ENCODE assay signal across 9 cellular contexts in the genomic region with DNA sequence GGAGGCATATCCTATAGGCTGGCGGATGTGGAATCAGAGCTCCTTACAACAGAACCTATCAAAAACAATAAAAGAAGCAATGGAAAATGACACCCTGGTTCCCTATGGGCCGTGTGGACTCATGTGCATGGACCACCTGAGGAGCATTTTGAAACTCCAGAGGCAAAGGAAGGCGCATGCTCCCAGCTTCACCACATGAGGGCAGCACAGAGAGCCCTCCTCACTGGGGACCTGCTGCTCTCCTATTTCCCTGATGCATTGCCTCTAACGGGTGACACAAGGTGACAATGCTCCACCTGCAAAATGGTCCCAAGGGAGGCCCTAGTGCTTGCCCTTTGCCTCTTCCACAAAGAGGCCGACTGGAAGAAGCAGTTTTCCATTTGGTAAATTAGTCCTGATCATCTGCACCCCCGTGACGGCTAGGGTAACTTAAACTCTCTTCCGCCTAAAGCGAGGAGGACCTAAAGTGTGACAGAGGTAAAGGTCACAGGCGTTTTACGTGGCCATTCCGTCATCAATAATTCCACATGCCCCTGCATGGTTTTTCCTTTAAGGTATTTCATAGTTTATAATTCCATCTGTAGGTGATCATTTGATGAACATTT.
DNase-seq lines count a peak whose midpoint lies in the region; ATAC-seq, FAIRE-seq and TF ChIP-seq lines count a peak whose summit lies in the region.
"Had no signal": no experiment of that assay in that cellular context is flagged by ENCODE, and none has a peak within 500 bp of the region (broad histone marks: within the 10 kb centered on the region; RNA-seq: fewer than 3 reads in every experiment).

No MANE protein-coding gene starts in this region.

- no peak overlapping the region for H3K14ac ChIP-seq in H1 (ENCODE audit: insufficient read length)

- no peak overlapping the region for H4K5ac ChIP-seq in H1 (ENCODE audit: insufficient read length, low read depth, low read length)

- no peak overlapping the region for H2BK15ac ChIP-seq in H1 (ENCODE audit: low read length)

- 0 out of 2 replicates have a peak overlapping the region, but pooled peaks have one; percentile 2 for H2AFZ ChIP-seq in H1 (ENCODE audit: low read length)
- H2AFZ ChIP-seq in neural cell (ENCODE audit: low read depth, low read length) = no peak overlapping the region

- no peak overlapping the region for H2BK120ac ChIP-seq in H1 (replicated peaks; ENCODE audit: low read depth, low read length)

- no peaks in the 10 kb centered on the region for H3K9me2 ChIP-seq in neural cell (ENCODE audit: insufficient read depth, low read length)

- TF ChIP-seq POLR2A in H1 (IDR thresholded peaks at IDR 0.05; ENCODE audit: control extremely low read depth in 1 of 2, low read depth in 2 of 2, low read length in 2 of 2) = no peak

- WGBS in H1 (ENCODE audit: extremely low coverage in 1 of 2, insufficient coverage in 1 of 2, insufficient read length in 1 of 2, insufficient replicate concordance in 2 of 2, low coverage in 1 of 2, low lambda C conversion rate in 2 of 2, missing lambda C conversion rate in 1 of 2), 2 experiments = 75% methylated on average over 12 of the region's 12 CpGs; no CpG with 5 or more reads in 1 of the 2 experiments

- H3K9me3 ChIP-seq in H1 (ENCODE audit: insufficient read depth in 2 of 2, low read depth in 1 of 2, low read length in 1 of 2) (no peaks in the 10 kb centered on the region), neural cell (ENCODE audit: low read length) (no peaks in the 10 kb centered on the region)

- POLR2A ChIA-PET in H1 (lab: Charles Lee; ENCODE audit: partially characterized antibody) = no interaction called here

- no peak overlapping the region for H3K56ac ChIP-seq in H1 (replicated peaks; ENCODE audit: insufficient read length, low read depth, low read length)

- no peaks in the 10 kb centered on the region; a peak in 1 of 7 replicates for H3K4me1 ChIP-seq in H1 (replicated peaks in 1 of 4; ENCODE audit: control insufficient read depth in 3 of 4, insufficient read depth in 4 of 4, low read length in 3 of 4)

- H3K23me2 ChIP-seq in H1 (ENCODE audit: low read depth, low read length) = no peaks in the 10 kb centered on the region

- H2BK20ac ChIP-seq in H1 (ENCODE audit: low read length) = no peak overlapping the region

- H3K79me1 ChIP-seq in H1 (ENCODE audit: low read depth, low read length) = no peaks in the 10 kb centered on the region

- CTCF ChIA-PET in H1 (lab: Charles Lee; ENCODE audit: partially characterized antibody) = interaction anchor here (0.6 to 17.5 kb wide), 40 partner anchors 9 to 1040 kb away, joined by 3 to 286 read pairs (median 4); no protein-coding TSS in a partner anchor

- H3K23ac ChIP-seq in H1 (ENCODE audit: insufficient read length) = no peak overlapping the region

- TF ChIP-seq EP300 in H1 (IDR thresholded peaks at IDR 0.05; ENCODE audit: borderline replicate concordance in 1 of 2, low read depth in 2 of 2, low read length in 2 of 2) (no peak), neural cell (conservative IDR thresholded peaks at IDR 0.05; ENCODE audit: poor library complexity, severe bottlenecking) (no peak)

- H3K79me2 ChIP-seq in H1 (ENCODE audit: control insufficient read depth in 1 of 2, insufficient read depth in 2 of 2, low read length in 2 of 2) (no peaks in the 10 kb centered on the region), neural cell (replicated peaks; ENCODE audit: insufficient read depth, low read length) (no peaks in the 10 kb centered on the region)

- no peak overlapping the region for H2AK5ac ChIP-seq in H1 (ENCODE audit: low read depth, low read length)

- H3F3A ChIP-seq in neural cell (ENCODE audit: insufficient read depth, low read length, poor library complexity, severe bottlenecking) = no peaks in the 10 kb centered on the region

- DNase-seq in NCI-H345 (lab: John Stamatoyannopoulos, UW) = peak; percentile 2
- DNase-seq in NCI-H345 treated with DMSO at 0.1 percent for 48 hours (lab: John Stamatoyannopoulos, UW; ENCODE audit: unreplicated experiment) = no peak
- peak; percentile 13 for DNase-seq in LHCN-M2 (ENCODE audit: low read depth)
- peak; percentile 37 for DNase-seq in UCSD-AML1 (lab: John Stamatoyannopoulos, UW; ENCODE audit: unreplicated experiment)
- DNase-seq in H1 (ENCODE audit: low read depth in 1 of 2, low spot score in 2 of 2) = peak; percentile 19 to 76
- no peak for DNase-seq in NCI-H446 treated with DMSO at 0.1 percent for 48 hours (lab: John Stamatoyannopoulos, UW)

- H3K4me3 ChIP-seq in H1 (ENCODE audit: extremely low read depth in 1 of 4, insufficient read depth in 2 of 4, low read depth in 3 of 4, low read length in 4 of 4) (no peak overlapping the region), neural cell (ENCODE audit: low read length) (no peak overlapping the region)

- peak; percentile 80 for ATAC-seq in GM21786 (IDR thresholded peaks at IDR 0.05; ENCODE audit: unreplicated experiment)

- no peak overlapping the region for H2BK12ac ChIP-seq in H1 (ENCODE audit: low read depth, low read length)

- H4K91ac ChIP-seq in H1 (replicated peaks; ENCODE audit: insufficient read length, low read length) = no peak overlapping the region

- no peak overlapping the region for H3K4ac ChIP-seq in H1 (replicated peaks; ENCODE audit: insufficient read length, low read depth, low read length)

- H3K36me3 ChIP-seq in H1 (ENCODE audit: control insufficient read depth in 2 of 4, insufficient read depth in 4 of 4, low read length in 3 of 4) = no peaks in the 10 kb centered on the region
- H3K36me3 ChIP-seq in neural cell (ENCODE audit: insufficient read depth, low read length) = no peaks in the 10 kb centered on the region

- H2BK5ac ChIP-seq in H1 (ENCODE audit: low read depth, low read length) = no peak overlapping the region

- TF ChIP-seq RAD21 in H1 (IDR thresholded peaks at IDR 0.05 in 1 of 2, conservative IDR thresholded peaks at IDR 0.05 in 1 of 2; ENCODE audit: low read depth in 2 of 2, low read length in 2 of 2) (peak; percentile 68 to 75), neural cell (conservative IDR thresholded peaks at IDR 0.05) (no peak)

- H3K18ac ChIP-seq in H1 (ENCODE audit: extremely low read depth, low read length) = no peak overlapping the region

- peak; percentile 79 to 94 (median 92) for TF ChIP-seq CTCF in H1 (IDR thresholded peaks at IDR 0.05; ENCODE audit: control extremely low read depth in 1 of 3, insufficient read depth in 1 of 3, low read depth in 1 of 3, low read length in 3 of 3)
- TF ChIP-seq CTCF in neural cell (IDR thresholded peaks at IDR 0.05; ENCODE audit: poor library complexity, severe bottlenecking) = peak; percentile 40

- no peaks in the 10 kb centered on the region for H3K27me3 ChIP-seq in H1 (replicated peaks in 1 of 4; ENCODE audit: control insufficient read depth in 3 of 4, extremely low read depth in 1 of 4, insufficient read depth in 3 of 4, low read length in 3 of 4)
- no peaks in the 10 kb centered on the region for H3K27me3 ChIP-seq in neural cell (ENCODE audit: insufficient read depth, low read depth, low read length)

- H3K4me2 ChIP-seq in H1 (ENCODE audit: insufficient read depth in 1 of 2, low read depth in 2 of 2, low read length in 2 of 2) (no peak overlapping the region), neural cell (ENCODE audit: low read length) (no peak overlapping the region)

- H3K27ac ChIP-seq in H1 (ENCODE audit: low read depth, low read length) (no peak overlapping the region), neural cell (ENCODE audit: low read length) (no peak overlapping the region)

- H4K8ac ChIP-seq in H1 (ENCODE audit: extremely low read depth, insufficient read depth, low read length) = no peak overlapping the region

- H4K20me1 ChIP-seq in H1 (replicated peaks in 1 of 2; ENCODE audit: control insufficient read depth in 1 of 2, insufficient read depth in 2 of 2, low read length in 2 of 2) (no peaks in the 10 kb centered on the region), neural cell (ENCODE audit: insufficient read depth) (no peaks in the 10 kb centered on the region)

- peak; percentile 62 for FAIRE-seq in H1 (lab: Jason Lieb, UNC)
- FAIRE-seq: G401.6 had no signal

- H3K9ac ChIP-seq in H1 (replicated peaks in 1 of 4; ENCODE audit: extremely low read depth in 1 of 4, low read depth in 3 of 4, low read length in 3 of 4) (no peak overlapping the region), neural cell (ENCODE audit: low read length) (no peak overlapping the region)

TF ChIP-seq in H1, 55 proteins besides CTCF, POLR2A, EP300 and RAD21:
- TF ChIP-seq YY1 (IDR thresholded peaks at IDR 0.05; ENCODE audit: low read depth, low read length) (0 out of 2 replicates have a peak, but pooled peaks have one; percentile 19), RBBP5 (IDR thresholded peaks at IDR 0.05; ENCODE audit: borderline replicate concordance, low read depth, low read length) (no peak)
- TF ChIP-seq, protein P1, sequence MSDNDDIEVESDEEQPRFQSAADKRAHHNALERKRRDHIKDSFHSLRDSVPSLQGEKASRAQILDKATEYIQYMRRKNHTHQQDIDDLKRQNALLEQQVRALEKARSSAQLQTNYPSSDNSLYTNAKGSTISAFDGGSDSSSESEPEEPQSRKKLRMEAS (IDR thresholded peaks at IDR 0.05) = peak; percentile 30; the same call in 1 of the 2 replicates

TF ChIP-seq in neural cell, 6 proteins besides CTCF, POLR2A, EP300 and RAD21:
- TF ChIP-seq, protein P2, sequence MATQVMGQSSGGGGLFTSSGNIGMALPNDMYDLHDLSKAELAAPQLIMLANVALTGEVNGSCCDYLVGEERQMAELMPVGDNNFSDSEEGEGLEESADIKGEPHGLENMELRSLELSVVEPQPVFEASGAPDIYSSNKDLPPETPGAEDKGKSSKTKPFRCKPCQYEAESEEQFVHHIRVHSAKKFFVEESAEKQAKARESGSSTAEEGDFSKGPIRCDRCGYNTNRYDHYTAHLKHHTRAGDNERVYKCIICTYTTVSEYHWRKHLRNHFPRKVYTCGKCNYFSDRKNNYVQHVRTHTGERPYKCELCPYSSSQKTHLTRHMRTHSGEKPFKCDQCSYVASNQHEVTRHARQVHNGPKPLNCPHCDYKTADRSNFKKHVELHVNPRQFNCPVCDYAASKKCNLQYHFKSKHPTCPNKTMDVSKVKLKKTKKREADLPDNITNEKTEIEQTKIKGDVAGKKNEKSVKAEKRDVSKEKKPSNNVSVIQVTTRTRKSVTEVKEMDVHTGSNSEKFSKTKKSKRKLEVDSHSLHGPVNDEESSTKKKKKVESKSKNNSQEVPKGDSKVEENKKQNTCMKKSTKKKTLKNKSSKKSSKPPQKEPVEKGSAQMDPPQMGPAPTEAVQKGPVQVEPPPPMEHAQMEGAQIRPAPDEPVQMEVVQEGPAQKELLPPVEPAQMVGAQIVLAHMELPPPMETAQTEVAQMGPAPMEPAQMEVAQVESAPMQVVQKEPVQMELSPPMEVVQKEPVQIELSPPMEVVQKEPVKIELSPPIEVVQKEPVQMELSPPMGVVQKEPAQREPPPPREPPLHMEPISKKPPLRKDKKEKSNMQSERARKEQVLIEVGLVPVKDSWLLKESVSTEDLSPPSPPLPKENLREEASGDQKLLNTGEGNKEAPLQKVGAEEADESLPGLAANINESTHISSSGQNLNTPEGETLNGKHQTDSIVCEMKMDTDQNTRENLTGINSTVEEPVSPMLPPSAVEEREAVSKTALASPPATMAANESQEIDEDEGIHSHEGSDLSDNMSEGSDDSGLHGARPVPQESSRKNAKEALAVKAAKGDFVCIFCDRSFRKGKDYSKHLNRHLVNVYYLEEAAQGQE (IDR thresholded peaks at IDR 0.05; ENCODE audit: borderline replicate concordance) = no peak
- peak; percentile 32 for TF ChIP-seq SMC3 (conservative IDR thresholded peaks at IDR 0.05; ENCODE audit: poor library complexity)

Comparison
In these comparisons a context has a peak if more than half of its experiments do, and no peak if none do; other contexts are left out.
1. DNase-seq: peak in NCI-H345 (single experiment), LHCN-M2 (single experiment), UCSD-AML1 (single experiment) and H1 (2 of 2); none in NCI-H345 treated with DMSO at 0.1 percent for 48 hours (single experiment) and NCI-H446 treated with DMSO at 0.1 percent for 48 hours (single experiment).